32 cellular contexts compared by ENCODE assay signal in the genomic region with DNA sequence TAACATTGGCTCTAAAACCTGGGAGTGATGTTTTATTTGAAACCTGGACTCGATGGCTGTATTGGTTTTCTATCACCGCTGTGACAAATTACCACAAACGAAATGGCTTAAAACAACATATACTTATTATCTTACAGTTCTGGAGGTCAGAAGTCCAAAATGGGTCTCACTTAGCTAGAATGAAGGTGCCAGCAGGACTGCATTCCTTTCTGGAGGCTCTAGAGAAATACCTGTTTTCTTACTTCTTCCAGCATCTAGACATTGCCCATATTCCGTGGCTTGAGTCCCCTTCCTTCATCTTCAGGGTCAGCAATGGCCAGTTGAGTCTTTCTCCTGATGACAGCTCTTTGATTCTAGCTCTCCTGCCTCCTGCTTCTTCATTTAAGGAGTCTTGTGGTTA. TPM values are rescaled to one million over a fixed set of nuclear protein-coding genes. Genes with fewer than 3 reads are reported as not detected.
"Had no signal": no experiment of that assay in that cellular context is flagged by ENCODE, and none has a peak within 500 bp of the region (broad histone marks: within the 10 kb centered on the region; RNA-seq: fewer than 3 reads in every experiment).

No MANE protein-coding gene starts in this region.

- H3K27ac ChIP-seq: adrenal gland, body of pancreas, brain microvascular endothelial cell, breast epithelium, VCaP had no signal

- H3K27me3 ChIP-seq: body of pancreas, brain microvascular endothelial cell had no signal

- DNase-seq: activated B cell treated with CpG ODN at 0.5 μM for 24 hours; activated CD4-positive, alpha-beta memory T cell treated with anti-CD3 and anti-CD28 coated beads for 36 hours; activated CD4-positive, alpha-beta T cell treated with anti-CD3 and anti-CD28 coated beads for 4 hours; activated CD4-positive, alpha-beta T cell treated with anti-CD3 and anti-CD28 coated beads, Interleukin-2, amount 10 ng/mL, durations not matched to agents 24 days and 14 days; activated CD4-positive, alpha-beta T cell treated with anti-CD3 and anti-CD28 coated beads, Interleukin-2, amount 50 U/mL, for 1 hour; activated CD4-positive, alpha-beta T cell treated with anti-CD3 and anti-CD28 coated beads, Interleukin-2, amount 50 U/mL, for 4 hours; activated CD4-positive, CD25-positive, alpha-beta regulatory T cell treated with anti-CD3 and anti-CD28 coated beads, Interleukin-2, amount 50 U/mL, for 72 hours; activated CD8-positive, alpha-beta memory T cell treated with anti-CD3 and anti-CD28 coated beads, Interleukin-2, amount 50 U/mL, for 4 hours; activated CD8-positive, alpha-beta T cell treated with anti-CD3 and anti-CD28 coated beads for 36 hours; activated effector memory CD4-positive, alpha-beta T cell treated with anti-CD3 and anti-CD28 coated beads, Interleukin-2, amount 50 U/mL, for 16 hours; activated gamma-delta T cell treated with Interleukin-2 at 50 U/mL for 16 hours; activated naive CD4-positive, alpha-beta T cell; activated naive CD4-positive, alpha-beta T cell treated with anti-CD3 and anti-CD28 coated beads for 36 hours; activated naive CD4-positive, alpha-beta T cell treated with anti-CD3 and anti-CD28 coated beads, Interleukin-2, amount 50 U/mL, for 16 hours; activated naive CD8-positive, alpha-beta T cell treated with anti-CD3 and anti-CD28 coated beads for 36 hours; activated T-cell treated with anti-CD3 and anti-CD28 coated beads for 4 hours; activated T-cell treated with anti-CD3 and anti-CD28 coated beads, Interleukin-2, amount 50 U/mL, for 1 hour; activated T-cell treated with anti-CD3 and anti-CD28 coated beads, Interleukin-2, amount 50 U/mL, for 4 hours; activated T-cell treated with anti-CD3 and anti-CD28 coated beads, Interleukin-2, amount 50 U/mL, for 72 hours; adrenal gland; amniotic stem cell; aorta; body of pancreas; brain microvascular endothelial cell; central memory CD4-positive, alpha-beta T cell; T-helper 1 cell; T-helper 2 cell; T-helper 9 cell had no signal

- H3K36me3 ChIP-seq: adrenal gland, brain microvascular endothelial cell, breast epithelium had no signal

- H3K4me1 ChIP-seq: adrenal gland, body of pancreas, breast epithelium had no signal

- ATAC-seq: activated CD8-positive, alpha-beta T cell treated with anti-CD3 and anti-CD28 coated beads for 36 hours; activated naive CD4-positive, alpha-beta T cell treated with anti-CD3 and anti-CD28 coated beads, Interleukin-2, amount 50 U/mL, for 72 hours; activated T-cell treated with anti-CD3 and anti-CD28 coated beads, Interleukin-2, amount 50 U/mL, for 4 hours; activated T-cell treated with anti-CD3 and anti-CD28 coated beads, Interleukin-2, amount 50 U/mL, for 72 hours; activated T-helper 17 cell treated with anti-CD3 and anti-CD28 coated beads, Interleukin-2, amount 50 U/mL, for 72 hours; body of pancreas had no signal

- H3K4me3 ChIP-seq: adrenal gland, body of pancreas, breast epithelium had no signal

- H3K9me3 ChIP-seq: adrenal gland, body of pancreas, breast epithelium had no signal

RNA-seq across cellular contexts. Expression of gene STEAP1B, which starts 44.3 kb away (rescaled TPM):
- total RNA-seq: activated CD4-positive, alpha-beta memory T cell treated with anti-CD3 and anti-CD28 coated beads for 36 hours; activated CD8-positive, alpha-beta T cell treated with anti-CD3 and anti-CD28 coated beads for 36 hours; activated naive CD4-positive, alpha-beta T cell treated with anti-CD3 and anti-CD28 coated beads, Interleukin-2, amount 50 U/mL, for 72 hours had no signal
